In genomic region chr4:73409978-73410588, GRCh38 we compare ENCODE assay signal across 8 cellular contexts. TPM values are rescaled to one million over a fixed set of nuclear protein-coding genes. Genes with fewer than 3 reads are reported as not detected.
"Had no signal": no experiment of that assay in that cellular context is flagged by ENCODE, and none has a peak within 500 bp of the region (broad histone marks: within the 10 kb centered on the region; RNA-seq: fewer than 3 reads in every experiment).

No MANE protein-coding gene starts in this region.

- H3K9me3 Mint-ChIP-seq: H9, IgD-negative memory B cell had no signal

- H3K36me3 Mint-ChIP-seq: IgD-negative memory B cell had no signal

- H3K4me3 ChIP-seq: GM23248 had no signal

- H3K4me2 ChIP-seq: KMS-11 had no signal

- H3K4me1 Mint-ChIP-seq: IgD-negative memory B cell had no signal

- H3K27ac Mint-ChIP-seq: IgD-negative memory B cell had no signal

- H3K9ac ChIP-seq: GM23248, KMS-11 had no signal

- DNase-seq: GM23248, H9, HCEC 1CT, KBM-7 had no signal

- H2AFZ ChIP-seq: GM23248 had no signal

- H3K4me3 Mint-ChIP-seq: H9, IgD-negative memory B cell had no signal

- H3K27ac ChIP-seq: GM23248, KMS-11 had no signal

RNA-seq across cellular contexts. Expression of gene ALB, which starts 6.0 kb away (rescaled TPM):
- total RNA-seq: GM23248, H1, H9, HT-29 had no signal
- polyA plus RNA-seq: GM23248, IgD-negative memory B cell had no signal

RNA-seq across cellular contexts. Expression of gene AFP, which starts 25.9 kb away (rescaled TPM):
- total RNA-seq: GM23248, HT-29 had no signal
- polyA plus RNA-seq: IgD-negative memory B cell had no signal
